ENCODE assay signal across 1 cellular context in genomic region chr3:12856626-12857025, GRCh38.
TF ChIP-seq lines count a peak whose summit lies in the region.

No MANE protein-coding gene starts in this region.

TF ChIP-seq in HCT116, 20 proteins besides CTCF, POLR2A, EP300 and RAD21 (continued from another document):
- TF ChIP-seq REST (IDR thresholded peaks at IDR 0.05; ENCODE audit: low read depth) (no peak), EZH2phosphoT487 (IDR thresholded peaks at IDR 0.05; ENCODE audit: borderline replicate concordance) (no peak), ZNF274 (IDR thresholded peaks at IDR 0.05; ENCODE audit: low read depth, low read length) (no peak), ELF1 (IDR thresholded peaks at IDR 0.05; ENCODE audit: borderline replicate concordance, low read depth) (no peak), SRF (IDR thresholded peaks at IDR 0.05; ENCODE audit: low read depth) (no peak)
TF ChIP-seq in HCT116: peak in this region for 0.
